8 cellular contexts compared by ENCODE assay signal in genomic region chr6:113859349-113860164, GRCh38. TPM values are rescaled to one million over a fixed set of nuclear protein-coding genes. Genes with fewer than 3 reads are reported as not detected.
A peak's percentile ranks its signal among the peaks of the same experiment; 100 is the strongest.
DNase-seq lines count a peak whose midpoint lies in the region; ATAC-seq, FAIRE-seq and TF ChIP-seq lines count a peak whose summit lies in the region.

No MANE protein-coding gene starts in this region.

- H3K4me3 Mint-ChIP-seq in activated B cell treated with CpG ODN at 0.5 μM for 24 hours = no peak overlapping the region

- peak overlapping the region; percentile 58 for H3K4me3 ChIP-seq in AG09309 (ENCODE audit: control insufficient read depth, low read depth, low read length)

- CTCF ChIA-PET in activated B cell treated with CpG ODN at 0.5 μM for 24 hours (lab: Charles Lee) = interaction anchor here (0.6 to 3.3 kb wide), 44 partner anchors 8 to 1679 kb away, joined by 3 to 83 read pairs (median 4); no protein-coding TSS in a partner anchor

- peak overlapping the region; percentile 85 for H3K27ac Mint-ChIP-seq in activated B cell treated with CpG ODN at 0.5 μM for 24 hours

- no peaks in the 10 kb centered on the region for H3K9me3 Mint-ChIP-seq in activated B cell treated with CpG ODN at 0.5 μM for 24 hours

- TF ChIP-seq CTCF in AG09309 (IDR thresholded peaks at IDR 0.05; ENCODE audit: control insufficient read depth, insufficient read depth, low read depth, low read length, missing control alignments) (no peak), activated B cell treated with CpG ODN at 0.5 μM for 24 hours (IDR thresholded peaks at IDR 0.05) (no peak)

- TF ChIP-seq POLR2A in GM12891 (IDR thresholded peaks at IDR 0.05; ENCODE audit: low read depth, low read length) = no peak

- POLR2A ChIA-PET in activated B cell treated with CpG ODN at 0.5 μM for 24 hours (lab: Charles Lee) = interaction anchor here (0.6 to 3.3 kb wide), 26 partner anchors 11 to 1679 kb away, joined by 3 to 122 read pairs (median 4); no protein-coding TSS in a partner anchor

- ATAC-seq in activated B cell treated with CpG ODN at 0.5 μM for 24 hours (ENCODE audit: low read depth) (no peak), HG03135 (IDR thresholded peaks at IDR 0.05; ENCODE audit: unreplicated experiment) (no peak)

- no peak for FAIRE-seq in GM12891 (lab: Jason Lieb, UNC)

- peaks cover 22% of the 10 kb centered on the region for H3K4me1 Mint-ChIP-seq in activated B cell treated with CpG ODN at 0.5 μM for 24 hours

- intact Hi-C loops in activated B cell treated with CpG ODN at 0.5 μM for 24 hours (cut with micrococcal nuclease) = loop anchor here (1.0 to 10.0 kb wide), 9 partner anchors 20 to 1772 kb away; partner anchors contain the start of genes FAM229B and TUBE1
- intact Hi-C loops in head of caudate nucleus (cut with DNase I) = loop anchor here (5.0 to 10.0 kb wide), 3 partner anchors 295 to 1077 kb away; no protein-coding TSS in a partner anchor

- H3K36me3 Mint-ChIP-seq in activated B cell treated with CpG ODN at 0.5 μM for 24 hours (ENCODE audit: low read depth) = peaks cover 42% of the 10 kb centered on the region

- no peak for DNase-seq in AG09309 (ENCODE audit: low read depth)
- peak; percentile 6 for DNase-seq in H4 (ENCODE audit: low spot score)
- DNase-seq in activated B cell treated with CpG ODN at 0.5 μM for 24 hours = peak; percentile 45
- peak in 37 of 42 donors; percentile 13 to 67 (median 37) for DNase-seq in head of caudate nucleus
- DNase-seq in nucleus accumbens (lab: John Stamatoyannopoulos, UW) = peak in 33 of 56 donors; percentile 11 to 77 (median 46)
- DNase-seq in NCI-H446 (lab: John Stamatoyannopoulos, UW) = no peak
- no peak for DNase-seq in GM12891 (ENCODE audit: insufficient read length, low spot score)

- no peaks in the 10 kb centered on the region for H3K27me3 Mint-ChIP-seq in activated B cell treated with CpG ODN at 0.5 μM for 24 hours

TF ChIP-seq in GM12891, 5 proteins besides CTCF, POLR2A, EP300 and RAD21:
- TF ChIP-seq POU2F2 (IDR thresholded peaks at IDR 0.05; ENCODE audit: low read depth, low read length) = no peak
- no peak for TF ChIP-seq TAF1 (IDR thresholded peaks at IDR 0.05; ENCODE audit: low read depth, low read length)
- no peak for TF ChIP-seq SPI1 (IDR thresholded peaks at IDR 0.05; ENCODE audit: low read depth, low read length)
- no peak for TF ChIP-seq POLR2AphosphoS5 (IDR thresholded peaks at IDR 0.05; ENCODE audit: low read depth, low read length)
- no peak for TF ChIP-seq PAX5 (IDR thresholded peaks at IDR 0.05; ENCODE audit: insufficient read depth, low read length, severe bottlenecking)

RNA-seq across cellular contexts. Expression of gene MARCKS, which starts 2.4 kb away (rescaled TPM):
- 46.5 and 52.2 TPM in 2 replicates for total RNA-seq in H4 (2014; rRNA removed; shearing (Covaris generic))
- 94.7 and 100 TPM in 2 replicates for total RNA-seq in activated B cell treated with CpG ODN at 0.5 μM for 24 hours
- polyA plus RNA-seq in GM12891 (2012; ENCODE audit: low read depth, missing spikeins) = 41.6 TPM

Comparison
In these comparisons a context has a peak if more than half of its experiments do, and no peak if none do; other contexts are left out.
1. DNase-seq: peak in H4 (single experiment), activated B cell treated with CpG ODN at 0.5 μM for 24 hours (single experiment), head of caudate nucleus (37 of 42) and nucleus accumbens (33 of 56); none in AG09309 (single experiment), NCI-H446 (0 of 2) and GM12891 (single experiment).